ENCODE assay signal across 9 cellular contexts in genomic region chr6:135880066-135880972, GRCh38. TPM values are rescaled to one million over a fixed set of nuclear protein-coding genes. Genes with fewer than 3 reads are reported as not detected.
DNase-seq lines count a peak whose midpoint lies in the region; ATAC-seq and TF ChIP-seq lines count a peak whose summit lies in the region.
"Had no signal": no experiment of that assay in that cellular context is flagged by ENCODE, and none has a peak within 500 bp of the region (broad histone marks: within the 10 kb centered on the region; RNA-seq: fewer than 3 reads in every experiment).

No MANE protein-coding gene starts in this region.

- H3K36me3 ChIP-seq in parathyroid adenoma (ENCODE audit: control insufficient read depth, insufficient read depth, low read length): no peaks in the 10 kb centered on the region
- H3K36me3 ChIP-seq: neutrophil had no signal

- TF ChIP-seq CTCF in AG04449 (IDR thresholded peaks at IDR 0.05; ENCODE audit: insufficient read depth, low read length, missing control alignments) (no peak), activated B cell treated with CpG ODN at 0.5 μM for 24 hours (IDR thresholded peaks at IDR 0.05) (no peak), parathyroid adenoma (IDR thresholded peaks at IDR 0.05) (no peak)

- H3K36me3 Mint-ChIP-seq in activated B cell treated with CpG ODN at 0.5 μM for 24 hours (ENCODE audit: low read depth): no peaks in the 10 kb centered on the region

- H3K9ac ChIP-seq in parathyroid adenoma: no peak overlapping the region

- CTCF ChIA-PET in AG04449 (lab: Yijun Ruan, JAX) (interaction anchor here (0.9 to 2.5 kb wide), 3 partner anchors 40 to 349 kb away, joined by 3 to 5 read pairs (median 3); no protein-coding TSS in a partner anchor), activated B cell treated with CpG ODN at 0.5 μM for 24 hours (lab: Charles Lee) (interaction anchor here (1.1 to 1.8 kb wide), 2 partner anchors 29 to 346 kb away, joined by 3 to 7 read pairs; no protein-coding TSS in a partner anchor)

- peak overlapping the region; percentile 10 for H2AFZ ChIP-seq in parathyroid adenoma

- DNase-seq in AG04449 (ENCODE audit: low read depth, low spot score) (peak; percentile 46), activated B cell treated with CpG ODN at 0.5 μM for 24 hours (no peak), NCI-H1694 treated with DMSO at 0.1 percent for 48 hours (lab: John Stamatoyannopoulos, UW) (no peak), inferior parietal cortex (ENCODE audit: extremely low spot score) (no peak)
- DNase-seq in effector CD4-positive, alpha-beta T cell: peak; percentile 36

- peak overlapping the region; percentile 80 for H3K4me3 Mint-ChIP-seq in activated B cell treated with CpG ODN at 0.5 μM for 24 hours

- H3K4me3 ChIP-seq in AG04449 (ENCODE audit: low read depth, low read length) (peak overlapping the region; percentile 37), parathyroid adenoma (ENCODE audit: low read depth, low read length) (no peak overlapping the region)

- H3K4me2 ChIP-seq in parathyroid adenoma (ENCODE audit: low read length): peak overlapping the region; percentile 13

- peak overlapping the region; percentile 98 for H3K27ac Mint-ChIP-seq in activated B cell treated with CpG ODN at 0.5 μM for 24 hours

- no peaks in the 10 kb centered on the region for H3K4me1 ChIP-seq in parathyroid adenoma

- intact Hi-C loops in activated B cell treated with CpG ODN at 0.5 μM for 24 hours (cut with micrococcal nuclease): loop anchor here (1.0 to 2.0 kb wide), 4 partner anchors 19 to 408 kb away; partner anchors contain the start of genes BCLAF1 and PDE7B

- peaks cover 46% of the 10 kb centered on the region for H3K4me1 Mint-ChIP-seq in activated B cell treated with CpG ODN at 0.5 μM for 24 hours

- H3K27me3 Mint-ChIP-seq in activated B cell treated with CpG ODN at 0.5 μM for 24 hours: no peaks in the 10 kb centered on the region

- POLR2A ChIA-PET in AG04449 (lab: Yijun Ruan, JAX) (interaction anchor here (0.9 kb wide), 2 partner anchors 29 to 56 kb away, joined by 3 read pairs; partner anchors contain the start of gene PDE7B), activated B cell treated with CpG ODN at 0.5 μM for 24 hours (lab: Charles Lee) (interaction anchor here (0.7 to 2.1 kb wide), 6 partner anchors 9 to 410 kb away, joined by 3 to 16 read pairs (median 4); partner anchors contain the start of genes BCLAF1, MTFR2 and PDE7B)

- H3K9me3 ChIP-seq in parathyroid adenoma (ENCODE audit: control insufficient read depth, low read length): no peaks in the 10 kb centered on the region
- H3K9me3 ChIP-seq: neutrophil had no signal

- no peaks in the 10 kb centered on the region for H3K9me3 Mint-ChIP-seq in activated B cell treated with CpG ODN at 0.5 μM for 24 hours

- ATAC-seq in GM19324 (IDR thresholded peaks at IDR 0.05; ENCODE audit: low FRiP score, unreplicated experiment): peak; percentile 81
- ATAC-seq in HG03439 (IDR thresholded peaks at IDR 0.05; ENCODE audit: unreplicated experiment): peak; percentile 85
- peak; percentile 84 for ATAC-seq in activated B cell treated with CpG ODN at 0.5 μM for 24 hours (ENCODE audit: low read depth)

- H3K27ac ChIP-seq in parathyroid adenoma: peak overlapping the region; percentile 25
- H3K27ac ChIP-seq: neutrophil had no signal

- no peaks in the 10 kb centered on the region for H3K79me2 ChIP-seq in parathyroid adenoma

- H3K27me3 ChIP-seq in parathyroid adenoma (ENCODE audit: control insufficient read depth, insufficient read depth, low read length): no peaks in the 10 kb centered on the region
- H3K27me3 ChIP-seq: neutrophil had no signal

RNA-seq across cellular contexts. Expression of gene PDE7B, which starts 28.8 kb away (rescaled TPM):
- 1.5 and 1.8 TPM in 2 replicates for total RNA-seq in activated B cell treated with CpG ODN at 0.5 μM for 24 hours

Comparison
In these comparisons a context has a peak if more than half of its experiments do, and no peak if none do; other contexts are left out.
1. DNase-seq: peak in AG04449 (single experiment) and effector CD4-positive, alpha-beta T cell (single experiment); none in activated B cell treated with CpG ODN at 0.5 μM for 24 hours (single experiment), NCI-H1694 treated with DMSO at 0.1 percent for 48 hours (single experiment) and inferior parietal cortex (single experiment).
2. Peak in every context shown above with its lines, with median percentiles within 50 percentile points of each other: ATAC-seq.